8 cellular contexts compared by ENCODE assay signal in the genomic region with DNA sequence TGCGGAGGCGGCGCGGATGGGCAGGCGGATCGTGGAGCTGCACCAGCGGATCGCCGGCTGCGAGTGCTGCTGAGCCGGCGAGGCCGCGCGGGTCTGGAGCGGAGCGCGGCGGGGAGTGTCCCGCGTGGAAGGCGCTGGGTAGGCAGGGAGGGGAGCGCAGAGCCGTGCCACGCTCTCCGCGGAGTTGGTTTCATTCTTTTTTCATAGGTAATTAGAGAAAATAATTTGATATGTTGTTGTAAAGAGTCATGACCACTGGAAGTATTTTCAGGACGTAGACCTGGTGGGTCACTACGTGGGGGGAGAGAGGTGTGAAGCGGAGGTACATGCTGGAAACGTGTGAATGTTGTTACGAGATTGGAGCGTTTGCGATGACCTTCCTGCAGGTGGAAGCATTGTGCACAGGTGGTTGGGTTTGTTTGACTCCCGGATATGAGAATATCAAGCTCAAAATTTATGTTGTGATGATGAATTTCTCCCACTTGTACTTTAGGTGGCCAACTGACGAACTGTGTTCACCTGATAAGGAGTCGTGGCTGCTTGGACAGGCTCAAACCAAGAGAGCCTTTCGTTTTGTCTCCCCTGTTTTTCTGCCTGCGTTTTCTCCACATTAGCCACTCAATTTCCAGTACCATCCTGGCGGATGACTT. TPM values are rescaled to one million over a fixed set of nuclear protein-coding genes. Genes with fewer than 3 reads are reported as not detected.
DNase-seq lines count a peak whose midpoint lies in the region; ATAC-seq, FAIRE-seq and TF ChIP-seq lines count a peak whose summit lies in the region.

No MANE protein-coding gene starts in this region.

- H3K4me3 ChIP-seq in GM06990 (replicated peaks; ENCODE audit: low read depth, low read length) (peak overlapping the region; percentile 79), K562 (peak overlapping the region; percentile 95), kidney epithelial cell (ENCODE audit: low read depth, low read length) (peak overlapping the region; percentile 55)

- in situ Hi-C loops in K562 (cut with MboI) = no loop called here

- H3K27ac ChIP-seq in K562 (ENCODE audit: extremely low read depth, low read depth, low read length) = peak overlapping the region; percentile 99

- H3K9ac ChIP-seq in K562 (ENCODE audit: insufficient read depth in 1 of 2, low read depth in 2 of 2, low read length in 2 of 2) = peak overlapping the region; percentile 90 to 96

- peak overlapping the region; percentile 98; the same call in 1 of the 2 replicates for H2AFZ ChIP-seq in K562 (ENCODE audit: low read depth, low read length)

- no TSS peak for BruUV-seq in K562 (replicated peaks; lab: Mats Ljungman, UMichigan)

- H4K20me1 ChIP-seq in K562 (replicated peaks; ENCODE audit: control insufficient read depth, insufficient read depth, low read length) = peaks cover 34% of the 10 kb centered on the region; the same call in 1 of the 2 replicates

- peaks cover 44% of the 10 kb centered on the region for H3K79me2 ChIP-seq in K562 (ENCODE audit: control insufficient read depth, insufficient read depth, low read length)

- H3K9me3 ChIP-seq in K562 (replicated peaks; ENCODE audit: control insufficient read depth, insufficient read depth, low read depth, low read length) = no peaks in the 10 kb centered on the region; the same call in 1 of the 2 replicates

- TF ChIP-seq EP300 in Ishikawa (IDR thresholded peaks at IDR 0.05; ENCODE audit: borderline replicate concordance) (no peak), K562 (IDR thresholded peaks at IDR 0.05; ENCODE audit: low read length) (peak; percentile 69)

- POLR2A ChIA-PET in K562 (lab: Yijun Ruan, JAX) = interaction anchor here (0.5 to 5.4 kb wide), 26 partner anchors 9 to 407 kb away, joined by 3 to 40 read pairs (median 4); partner anchors contain the start of genes MRFAP1, MRFAP1L1 and S100P

- DNase-seq in GM06990 (ENCODE audit: extremely low read depth, insufficient read length) (no peak), SW480 (ENCODE audit: low spot score) (peak; percentile 73), K562 (ENCODE audit: extremely low read depth in 1 of 4, low spot score in 3 of 4) (peak in 3 of 4 experiments; percentile 37 to 83 (median 64)), kidney epithelial cell (ENCODE audit: low read depth) (no peak), cerebellar nuclear complex (lab: John Stamatoyannopoulos, UW) (no peak)
- peak; percentile 56 for DNase-seq in stimulated activated CD4-positive, alpha-beta T cell treated with anti-CD3 and anti-CD28 coated beads, Interleukin-4, amount 100 ng/mL, for 1 hour

- H3K36me3 ChIP-seq in GM06990 (ENCODE audit: control insufficient read depth, insufficient read depth, low read length) (peaks cover 2% of the 10 kb centered on the region), K562 (ENCODE audit: control insufficient read depth, insufficient read depth, low read length) (peaks cover 37% of the 10 kb centered on the region), kidney epithelial cell (ENCODE audit: control insufficient read depth, insufficient read depth, low read length) (peaks cover 1% of the 10 kb centered on the region)

- peak; percentile 64 for TF ChIP-seq CTCF in GM06990 (IDR thresholded peaks at IDR 0.05; ENCODE audit: insufficient read depth, low read length, poor library complexity, severe bottlenecking)
- peak; percentile 60 to 65 (median 62) for TF ChIP-seq CTCF in K562 (IDR thresholded peaks at IDR 0.05 in 2 of 3, conservative IDR thresholded peaks at IDR 0.05 in 1 of 3; ENCODE audit: insufficient read depth in 2 of 3, low read depth in 1 of 3, low read length in 3 of 3)
- peak; percentile 55 for TF ChIP-seq CTCF in kidney epithelial cell (IDR thresholded peaks at IDR 0.05; ENCODE audit: insufficient read depth, low read length, poor library complexity, severe bottlenecking)

- TF ChIP-seq RAD21 in Ishikawa (IDR thresholded peaks at IDR 0.05; ENCODE audit: low read depth) (peak; percentile 29; the same call in 1 of the 2 replicates), K562 (CRISPR knock-in tag; conservative IDR thresholded peaks at IDR 0.05 in 1 of 2, IDR thresholded peaks at IDR 0.05 in 1 of 2) (peak; percentile 30 to 44)

- intact Hi-C loops in K562 (cut with micrococcal nuclease) = loop anchor here (2.0 to 5.0 kb wide), 4 partner anchors 32 to 127 kb away; partner anchors contain the start of genes BLOC1S4 and MRFAP1

- CTCF ChIA-PET in K562 (lab: Yijun Ruan, JAX; ENCODE audit: low intra/inter-chr PET ratio) = no interaction called here

- no peaks in the 10 kb centered on the region for H3K27me3 ChIP-seq in GM06990 (replicated peaks; ENCODE audit: control insufficient read depth, insufficient read depth, low read length)
- no peaks in the 10 kb centered on the region for H3K27me3 ChIP-seq in K562 (ENCODE audit: control insufficient read depth in 2 of 2, insufficient read depth in 2 of 2, low read length in 2 of 2)
- no peaks in the 10 kb centered on the region for H3K27me3 ChIP-seq in kidney epithelial cell (ENCODE audit: control insufficient read depth, insufficient read depth, low read length)

- H3K4me1 ChIP-seq in K562 (replicated peaks in 1 of 2; ENCODE audit: control insufficient read depth in 2 of 2, insufficient read depth in 2 of 2, low read length in 2 of 2) = peaks cover 29 to 33% of the 10 kb centered on the region in 2 experiments

- 0 out of 2 replicates have a peak, but pooled peaks have one; percentile 34 for TF ChIP-seq POLR2A in K562 (conservative IDR thresholded peaks at IDR 0.05)

- FAIRE-seq in K562 (lab: Jason Lieb, UNC) = peak; percentile 89

- peak overlapping the region; percentile 90 for H3K4me2 ChIP-seq in K562 (ENCODE audit: insufficient read depth, low read length)

- ATAC-seq in GM21723 (IDR thresholded peaks at IDR 0.05; ENCODE audit: unreplicated experiment) = peak; percentile 51
- ATAC-seq in K562 = peak; percentile 27

- under 1% methylated on average over 37 of the region's 40 CpGs for WGBS in K562 (ENCODE audit: insufficient coverage, low coverage, missing lambda C conversion rate)

- no peaks in the 10 kb centered on the region for H3K9me1 ChIP-seq in K562 (ENCODE audit: control insufficient read depth, insufficient read depth, low read length)

RNA-seq across cellular contexts. Expression of gene S100P, which starts 19.1 kb away (rescaled TPM):
- 1.7 TPM in 1 of 2 replicates, not detected in the other for total RNA-seq in K562 (2011; cell fraction: chromatin; rRNA removed; ENCODE audit: low replicate concordance)
- 0.33 and 0.53 TPM in 2 replicates for total RNA-seq in K562 (2011; cell fraction: nucleolus; rRNA removed)
- total RNA-seq in K562 (2011; cell fraction: nucleoplasm; rRNA removed) = 0.81 TPM in 1 of 2 replicates, not detected in the other
- 5.8 and 7.5 TPM in 2 replicates for total RNA-seq in K562 (2014; rRNA removed)
- total RNA-seq in K562 (2014; rRNA removed; fragmentation: Illumina TruSeq; extraction: Trizol) = 7.4 and 13.7 TPM in 2 replicates
- total RNA-seq in K562 (2015; rRNA removed; fragmentation: Illumina TruSeq; extraction: Trizol) = 7.2 and 7.5 TPM in 2 replicates
- total RNA-seq in K562 (2021) = 13.2 and 16.8 TPM in 2 replicates
- polyA plus RNA-seq in K562 (2011; rRNA removed) = 2.7 and 4.1 TPM in 2 replicates
- 0.55 and 3.2 TPM in 2 replicates for polyA plus RNA-seq in K562 (2011; cell fraction: cytosol; rRNA removed)
- 0.30 and 1.6 TPM in 2 replicates for polyA plus RNA-seq in K562 (2011; cell fraction: nucleus; rRNA removed)
- 11.5 and 304 TPM in 2 replicates for polyA plus RNA-seq in K562 (2012)
- polyA plus RNA-seq in K562 (2014; fragmentation: Illumina TruSeq; extraction: Trizol) = 6.9 and 7.4 TPM in 2 replicates
- 10 to 100 TPM; 21.0 to 23.8 TPM for polyA plus RNA-seq in K562 (2014; fragmentation: Nextera tagmentation; extraction: Ambion mirVana)
- polyA plus RNA-seq in K562 (2014; rRNA removed) = 5.5 and 5.7 TPM in 2 replicates
- polyA minus RNA-seq in K562 (2011; rRNA and poly(A)+ RNA removed) = 0.15 and 0.25 TPM in 2 replicates
- polyA minus RNA-seq in K562 (2011; cell fraction: cytosol; rRNA and poly(A)+ RNA removed) = 4.8 and 23.3 TPM in 2 replicates
- polyA minus RNA-seq in K562 (2011; cell fraction: nucleus; rRNA and poly(A)+ RNA removed) = 4.7 and 6.1 TPM in 2 replicates
- total RNA-seq in kidney epithelial cell = 6.8 and 8.8 TPM in 2 replicates

RNA-seq across cellular contexts. Expression of gene MRFAP1, which starts 34.1 kb away (rescaled TPM):
- 15.5 and 27.2 TPM in 2 replicates for total RNA-seq in K562 (2011; cell fraction: chromatin; rRNA removed; ENCODE audit: low replicate concordance)
- 14.7 and 15.3 TPM in 2 replicates for total RNA-seq in K562 (2011; cell fraction: nucleolus; rRNA removed)
- 23.0 and 24.2 TPM in 2 replicates for total RNA-seq in K562 (2011; cell fraction: nucleoplasm; rRNA removed)
- total RNA-seq in K562 (2014; rRNA removed) = 147 and 234 TPM in 2 replicates
- total RNA-seq in K562 (2014; rRNA removed; fragmentation: Illumina TruSeq; extraction: Trizol) = 151 and 173 TPM in 2 replicates
- 163 and 171 TPM in 2 replicates for total RNA-seq in K562 (2015; rRNA removed; fragmentation: Illumina TruSeq; extraction: Trizol)
- 257 and 270 TPM in 2 replicates for total RNA-seq in K562 (2021)
- 123 and 143 TPM in 2 replicates for polyA plus RNA-seq in K562 (2011; rRNA removed)
- polyA plus RNA-seq in K562 (2011; cell fraction: cytosol; rRNA removed) = 93.5 and 146 TPM in 2 replicates
- polyA plus RNA-seq in K562 (2011; cell fraction: nucleus; rRNA removed) = 74.4 and 83.5 TPM in 2 replicates
- polyA plus RNA-seq in K562 (2012) = 285 and 344 TPM in 2 replicates
- polyA plus RNA-seq in K562 (2014; fragmentation: Illumina TruSeq; extraction: Trizol) = 185 and 221 TPM in 2 replicates
- polyA plus RNA-seq in K562 (2014; fragmentation: Nextera tagmentation; extraction: Ambion mirVana) = 10 to 100 TPM; 46.0 to 59.9 TPM
- 251 and 255 TPM in 2 replicates for polyA plus RNA-seq in K562 (2014; rRNA removed)
- polyA minus RNA-seq in K562 (2011; rRNA and poly(A)+ RNA removed) = 49.7 and 58.2 TPM in 2 replicates
- 37.6 and 63.5 TPM in 2 replicates for polyA minus RNA-seq in K562 (2011; cell fraction: cytosol; rRNA and poly(A)+ RNA removed)
- 13.9 and 29.2 TPM in 2 replicates for polyA minus RNA-seq in K562 (2011; cell fraction: nucleus; rRNA and poly(A)+ RNA removed)
- total RNA-seq in kidney epithelial cell = 238 and 255 TPM in 2 replicates

RNA-seq across cellular contexts. Expression of gene MRFAP1L1, which starts 35.0 kb away (rescaled TPM):
- total RNA-seq in K562 (2011; cell fraction: chromatin; rRNA removed; ENCODE audit: low replicate concordance) = 23.4 and 45.9 TPM in 2 replicates
- 16.5 and 18.4 TPM in 2 replicates for total RNA-seq in K562 (2011; cell fraction: nucleolus; rRNA removed)
- 26.7 and 33.1 TPM in 2 replicates for total RNA-seq in K562 (2011; cell fraction: nucleoplasm; rRNA removed)
- total RNA-seq in K562 (2014; rRNA removed) = 74.2 and 78.8 TPM in 2 replicates
- total RNA-seq in K562 (2014; rRNA removed; fragmentation: Illumina TruSeq; extraction: Trizol) = 85.7 and 86.2 TPM in 2 replicates
- total RNA-seq in K562 (2015; rRNA removed; fragmentation: Illumina TruSeq; extraction: Trizol) = 83.3 and 90.6 TPM in 2 replicates
- total RNA-seq in K562 (2021) = 51.3 and 53.6 TPM in 2 replicates
- polyA plus RNA-seq in K562 (2011; rRNA removed) = 59.5 and 83.8 TPM in 2 replicates
- polyA plus RNA-seq in K562 (2011; cell fraction: cytosol; rRNA removed) = 19.4 and 37.0 TPM in 2 replicates
- 37.8 and 48.5 TPM in 2 replicates for polyA plus RNA-seq in K562 (2011; cell fraction: nucleus; rRNA removed)
- 49.1 and 74.0 TPM in 2 replicates for polyA plus RNA-seq in K562 (2012)
- polyA plus RNA-seq in K562 (2014; fragmentation: Illumina TruSeq; extraction: Trizol) = 74.8 and 87.6 TPM in 2 replicates
- 10 to 100 TPM; 37.6 to 48.1 TPM for polyA plus RNA-seq in K562 (2014; fragmentation: Nextera tagmentation; extraction: Ambion mirVana)
- 104 and 111 TPM in 2 replicates for polyA plus RNA-seq in K562 (2014; rRNA removed)
- polyA minus RNA-seq in K562 (2011; rRNA and poly(A)+ RNA removed) = 46.9 and 49.6 TPM in 2 replicates
- 10.4 and 17.8 TPM in 2 replicates for polyA minus RNA-seq in K562 (2011; cell fraction: cytosol; rRNA and poly(A)+ RNA removed)
- 13.7 and 31.7 TPM in 2 replicates for polyA minus RNA-seq in K562 (2011; cell fraction: nucleus; rRNA and poly(A)+ RNA removed)
- 36.9 and 53.6 TPM in 2 replicates for total RNA-seq in kidney epithelial cell

RNA-seq across cellular contexts. Expression of gene BLOC1S4, which starts 41.3 kb away (rescaled TPM):
- 9.9 and 18.6 TPM in 2 replicates for total RNA-seq in K562 (2011; cell fraction: chromatin; rRNA removed; ENCODE audit: low replicate concordance)
- total RNA-seq in K562 (2011; cell fraction: nucleolus; rRNA removed) = 25.1 and 30.5 TPM in 2 replicates
- total RNA-seq in K562 (2011; cell fraction: nucleoplasm; rRNA removed) = 18.3 and 23.1 TPM in 2 replicates
- 31.6 and 38.3 TPM in 2 replicates for total RNA-seq in K562 (2014; rRNA removed)
- total RNA-seq in K562 (2014; rRNA removed; fragmentation: Illumina TruSeq; extraction: Trizol) = 10.0 and 11.2 TPM in 2 replicates
- total RNA-seq in K562 (2015; rRNA removed; fragmentation: Illumina TruSeq; extraction: Trizol) = 10.5 and 10.8 TPM in 2 replicates
- total RNA-seq in K562 (2021) = 29.4 and 31.1 TPM in 2 replicates
- polyA plus RNA-seq in K562 (2011; rRNA removed) = 21.0 and 25.5 TPM in 2 replicates
- 27.6 and 61.0 TPM in 2 replicates for polyA plus RNA-seq in K562 (2011; cell fraction: cytosol; rRNA removed)
- 14.4 and 23.7 TPM in 2 replicates for polyA plus RNA-seq in K562 (2011; cell fraction: nucleus; rRNA removed)
- polyA plus RNA-seq in K562 (2012) = 20.7 and 24.2 TPM in 2 replicates
- 10.3 and 15.0 TPM in 2 replicates for polyA plus RNA-seq in K562 (2014; fragmentation: Illumina TruSeq; extraction: Trizol)
- polyA plus RNA-seq in K562 (2014; fragmentation: Nextera tagmentation; extraction: Ambion mirVana) = 1 to 10 TPM; 3.1 to 3.9 TPM
- 30.9 and 37.3 TPM in 2 replicates for polyA plus RNA-seq in K562 (2014; rRNA removed)
- polyA minus RNA-seq in K562 (2011; rRNA and poly(A)+ RNA removed) = 5.4 and 8.9 TPM in 2 replicates
- 9.5 and 11.1 TPM in 2 replicates for polyA minus RNA-seq in K562 (2011; cell fraction: cytosol; rRNA and poly(A)+ RNA removed)
- 10.4 and 14.2 TPM in 2 replicates for polyA minus RNA-seq in K562 (2011; cell fraction: nucleus; rRNA and poly(A)+ RNA removed)
- total RNA-seq in kidney epithelial cell = 21.4 and 23.3 TPM in 2 replicates

Comparison
In these comparisons a context has a peak if more than half of its experiments do, and no peak if none do; other contexts are left out.
1. DNase-seq: peak in SW480 (single experiment), K562 (3 of 4) and stimulated activated CD4-positive, alpha-beta T cell treated with anti-CD3 and anti-CD28 coated beads, Interleukin-4, amount 100 ng/mL, for 1 hour (single experiment); none in GM06990 (single experiment), kidney epithelial cell (single experiment) and cerebellar nuclear complex (0 of 2).
2. Peak in every context shown above with its lines, with median percentiles within 50 percentile points of each other: H3K4me3 ChIP-seq and CTCF ChIP-seq.